Comparison of ENCODE assay signal across 8 cellular contexts in genomic region chrX:74382613-74383012, GRCh38. TPM values are rescaled to one million over a fixed set of nuclear protein-coding genes. Genes with fewer than 3 reads are reported as not detected.
DNase-seq lines count a peak whose midpoint lies in the region; ATAC-seq and TF ChIP-seq lines count a peak whose summit lies in the region.

No MANE protein-coding gene starts in this region.

- TF ChIP-seq POLR2A in gastrocnemius medialis (IDR thresholded peaks at IDR 0.05) = no peak

- in situ Hi-C loops in Caki2 (cut with HindIII; ENCODE audit: low pct_unique_long_range_greater_than_20kb, low sequenced_read_pairs) = no loop called here
- in situ Hi-C loops in gastrocnemius medialis (cut with MboI; ENCODE audit: low sequenced_read_pairs in 4 of 4) = loop anchor here in 3 of 4 donors (10.0 to 25.0 kb wide), 2 partner anchors 155 to 162 kb away; no protein-coding TSS in a partner anchor

- H3K27ac ChIP-seq in right atrium auricular region = no peak overlapping the region
- H3K27ac ChIP-seq in gastrocnemius medialis = no peak overlapping the region

- H3K27me3 ChIP-seq in MG63 = no peaks in the 10 kb centered on the region
- no peaks in the 10 kb centered on the region for H3K27me3 ChIP-seq in right atrium auricular region
- no peaks in the 10 kb centered on the region for H3K27me3 ChIP-seq in gastrocnemius medialis

- H3K4me3 ChIP-seq in MG63 (no peak overlapping the region), right atrium auricular region (no peak overlapping the region), gastrocnemius medialis (no peak overlapping the region)

- ATAC-seq in GM21390 (IDR thresholded peaks at IDR 0.05; ENCODE audit: unreplicated experiment) (peak; percentile 53), gastrocnemius medialis (peak; percentile 72 to 73), HG02588 (IDR thresholded peaks at IDR 0.05; ENCODE audit: unreplicated experiment) (no peak)

- H3K9me3 ChIP-seq in MG63 = no peaks in the 10 kb centered on the region; the same call in 1 of the 2 replicates
- peaks cover 0 to 5% of the 10 kb centered on the region in 2 donors for H3K9me3 ChIP-seq in right atrium auricular region
- H3K9me3 ChIP-seq in gastrocnemius medialis = no peaks in the 10 kb centered on the region

- intact Hi-C loops in gastrocnemius medialis (cut with DNase I; ENCODE audit: low total_unique reads) = loop anchor here (1.0 to 5.0 kb wide), 2 partner anchors 155 to 168 kb away; no protein-coding TSS in a partner anchor

- H3K36me3 ChIP-seq in MG63 (no peaks in the 10 kb centered on the region), right atrium auricular region (no peaks in the 10 kb centered on the region), gastrocnemius medialis (no peaks in the 10 kb centered on the region)

- DNase-seq in Caki2 (ENCODE audit: low read depth) = peak; percentile 41
- peak; percentile 52 for DNase-seq in MG63
- DNase-seq in SW480 (ENCODE audit: low spot score) = peak; percentile 64
- peak; percentile 45 for DNase-seq in amniotic stem cell (lab: John Stamatoyannopoulos, UW)
- DNase-seq in right atrium auricular region (ENCODE audit: low spot score) = peak; percentile 75
- peak; percentile 2 to 45 for DNase-seq in gastrocnemius medialis

- H3K4me1 ChIP-seq in right atrium auricular region = no peaks in the 10 kb centered on the region
- H3K4me1 ChIP-seq in gastrocnemius medialis = no peaks in the 10 kb centered on the region

- peak; percentile 49 to 78 for TF ChIP-seq CTCF in right atrium auricular region (IDR thresholded peaks at IDR 0.05)
- peak; percentile 27 to 74 (median 61) for TF ChIP-seq CTCF in gastrocnemius medialis (IDR thresholded peaks at IDR 0.05 in 4 of 5, conservative IDR thresholded peaks at IDR 0.05 in 1 of 5)

RNA-seq across cellular contexts. Expression of gene SLC16A2, which starts 38.7 kb away (rescaled TPM):
- total RNA-seq in Caki2 (2014; rRNA removed; shearing (Covaris generic); ENCODE audit: low replicate concordance) = 0.14 and 0.70 TPM in 2 replicates
- total RNA-seq in MG63 (2014; rRNA removed; shearing (Covaris generic); ENCODE audit: low replicate concordance) = 2.0 and 6.2 TPM in 2 replicates
- total RNA-seq in right atrium auricular region = 1 to 10 TPM; 6.4 to 8.3 TPM
- total RNA-seq in gastrocnemius medialis = 1 to 10 TPM; 1.3 to 2.4 (median 2.1) TPM

Comparison
In these comparisons a context has a peak if more than half of its experiments do, and no peak if none do; other contexts are left out.
1. DNase-seq: peak in every context shown above with its lines; median percentile 75 in right atrium auricular region; 64 in SW480; 52 in MG63; 45 in amniotic stem cell; 41 in Caki2; 24 in gastrocnemius medialis.